ENCODE assay signal across 8 cellular contexts in the genomic region with DNA sequence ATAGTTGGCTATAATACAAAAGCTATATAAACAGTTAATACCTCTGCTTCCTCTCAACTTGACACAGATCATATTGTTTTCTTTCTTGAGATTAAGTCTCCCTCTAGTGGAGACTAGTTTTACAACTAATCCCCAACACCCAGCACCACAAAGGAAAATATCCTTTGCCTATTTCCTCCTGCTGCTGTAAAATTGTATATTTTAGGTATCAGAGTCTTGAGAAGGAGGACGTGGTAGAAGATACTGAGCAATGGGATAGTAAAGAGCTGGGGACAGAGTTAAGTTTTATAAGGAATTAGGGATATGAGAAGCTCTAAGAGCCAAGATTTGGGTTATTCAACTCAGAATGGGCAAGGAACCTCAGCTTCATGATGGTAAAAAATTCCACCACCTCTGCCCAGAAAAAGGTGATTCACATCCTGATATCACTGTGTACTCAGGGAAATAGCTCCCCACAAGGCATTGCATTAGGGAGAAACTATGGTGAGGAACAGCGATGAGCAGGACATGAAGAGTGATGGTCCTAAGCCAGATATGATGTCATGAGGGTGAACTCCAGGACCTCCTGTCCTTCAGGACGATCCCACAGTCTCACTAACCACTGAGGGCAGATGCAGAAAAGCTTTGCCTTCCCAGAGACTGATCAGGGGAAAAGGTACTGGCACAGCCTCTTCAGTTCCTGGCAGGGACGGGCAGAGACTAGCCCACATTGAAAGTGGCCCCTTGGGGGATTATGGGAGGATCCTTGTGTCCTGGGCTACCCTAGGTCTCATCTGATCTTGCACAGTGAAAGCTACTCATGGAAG. TPM values are rescaled to one million over a fixed set of nuclear protein-coding genes. Genes with fewer than 3 reads are reported as not detected.
A peak's percentile ranks its signal among the peaks of the same experiment; 100 is the strongest.
DNase-seq lines count a peak whose midpoint lies in the region; ATAC-seq and TF ChIP-seq lines count a peak whose summit lies in the region.

No MANE protein-coding gene starts in this region.

- H3K36me3 ChIP-seq in adrenal gland (replicated peaks in 1 of 2) (no peaks in the 10 kb centered on the region), left ventricle myocardium inferior (no peaks in the 10 kb centered on the region), gastrocnemius medialis (no peaks in the 10 kb centered on the region)

- 18 to 30% (median 25%) methylated on average over 4 of the region's 4 CpGs for WGBS in adrenal gland, 4 donors

- DNase-seq in CD1c-positive myeloid dendritic cell (ENCODE audit: extremely low spot score) (peak; percentile 73), H4 (ENCODE audit: low spot score) (peak; percentile 57), NCI-H2227 (lab: John Stamatoyannopoulos, UW; ENCODE audit: unreplicated experiment) (peak; percentile 61), adrenal gland (peak in 3 of 7 donors; percentile 56 to 64 (median 64)), left ventricle myocardium inferior (no peak), gastrocnemius medialis (no peak), substantia nigra (lab: John Stamatoyannopoulos, UW) (no peak)

- ATAC-seq in gastrocnemius medialis (peak; percentile 85 to 93), HG03097 (IDR thresholded peaks at IDR 0.05; ENCODE audit: low FRiP score, unreplicated experiment) (no peak)

- H3K27me3 ChIP-seq in adrenal gland (no peaks in the 10 kb centered on the region), left ventricle myocardium inferior (ENCODE audit: low read depth) (no peaks in the 10 kb centered on the region), gastrocnemius medialis (no peaks in the 10 kb centered on the region)

- TF ChIP-seq CTCF in adrenal gland (IDR thresholded peaks at IDR 0.05) (peak; percentile 41 to 80 (median 72)), left ventricle myocardium inferior (IDR thresholded peaks at IDR 0.05; ENCODE audit: borderline replicate concordance) (peak; percentile 74), gastrocnemius medialis (IDR thresholded peaks at IDR 0.05 in 4 of 5, conservative IDR thresholded peaks at IDR 0.05 in 1 of 5) (peak; percentile 40 to 69 (median 59))

- in situ Hi-C loops in gastrocnemius medialis (cut with MboI; ENCODE audit: low sequenced_read_pairs in 4 of 4): loop anchor here (5.0 to 10.0 kb wide), 4 partner anchors 68 to 188 kb away; a partner anchor contains a TSS

- intact Hi-C loops in adrenal gland (cut with DNase I) (loop anchor here in 1 of 2 donors (5.0 to 10.0 kb wide), 2 partner anchors 155 to 188 kb away; a partner anchor contains a TSS), left ventricle myocardium inferior (cut with micrococcal nuclease) (loop anchor here (10.0 kb wide), 1 partner anchor 158 kb away; a partner anchor contains a TSS), gastrocnemius medialis (cut with DNase I; ENCODE audit: low total_unique reads) (loop anchor here (1.0 to 5.0 kb wide), 2 partner anchors 70 to 155 kb away; a partner anchor contains a TSS)

- H3K27ac ChIP-seq in adrenal gland: peak overlapping the region; percentile 10 to 82 (median 20)
- peak overlapping the region; percentile 41 for H3K27ac ChIP-seq in left ventricle myocardium inferior (replicated peaks)
- peak overlapping the region; percentile 29 to 49 (median 40) for H3K27ac ChIP-seq in gastrocnemius medialis
- no peak overlapping the region for H3K27ac ChIP-seq in substantia nigra (ENCODE audit: low read depth, low read length, poor library complexity, severe bottlenecking)

- no peak for TF ChIP-seq POLR2A in adrenal gland (IDR thresholded peaks at IDR 0.05)
- TF ChIP-seq POLR2A in gastrocnemius medialis (IDR thresholded peaks at IDR 0.05): no peak

- H3K9me3 ChIP-seq in adrenal gland (replicated peaks in 1 of 3) (no peaks in the 10 kb centered on the region), left ventricle myocardium inferior (replicated peaks) (no peaks in the 10 kb centered on the region), gastrocnemius medialis (no peaks in the 10 kb centered on the region)

- H3K4me3 ChIP-seq in adrenal gland: no peak overlapping the region
- no peak overlapping the region for H3K4me3 ChIP-seq in left ventricle myocardium inferior
- no peak overlapping the region for H3K4me3 ChIP-seq in gastrocnemius medialis

- H3K4me1 ChIP-seq in adrenal gland (replicated peaks in 1 of 2): peaks cover 0 to 11% of the 10 kb centered on the region in 2 donors
- peaks cover 8% of the 10 kb centered on the region for H3K4me1 ChIP-seq in left ventricle myocardium inferior
- peaks cover 0 to 3% of the 10 kb centered on the region in 2 donors for H3K4me1 ChIP-seq in gastrocnemius medialis

RNA-seq across cellular contexts. Expression of a gene that starts 14.7 kb away (rescaled TPM):
- not detected in 2 replicates for total RNA-seq in H4 (2014; rRNA removed; shearing (Covaris generic))
- not detected for total RNA-seq in adrenal gland
- polyA plus RNA-seq in adrenal gland: under 1 TPM in 1 of 3 donors, not detected in 2; 0.29 TPM
- not detected for total RNA-seq in left ventricle myocardium inferior
- total RNA-seq in gastrocnemius medialis: not detected

Comparison
In these comparisons a context has a peak if more than half of its experiments do, and no peak if none do; other contexts are left out.
1. DNase-seq: peak in CD1c-positive myeloid dendritic cell (single experiment), H4 (single experiment) and NCI-H2227 (single experiment); none in left ventricle myocardium inferior (single experiment), gastrocnemius medialis (0 of 2) and substantia nigra (0 of 49).
2. Peak in every context shown above with its lines, with median percentiles within 50 percentile points of each other: CTCF ChIP-seq.